1 cellular context compared by ENCODE assay signal in genomic region chr7:112192236-112193154, GRCh38.
TF ChIP-seq lines count a peak whose summit lies in the region.

No MANE protein-coding gene starts in this region.

TF ChIP-seq in HEK293, 187 proteins besides CTCF, POLR2A, EP300 and RAD21 (continued from another document):
- TF ChIP-seq BCL6B (tag by site-specific recombination; IDR thresholded peaks at IDR 0.05), result no peak
- TF ChIP-seq ZNF23 (tag by site-specific recombination; IDR thresholded peaks at IDR 0.05; ENCODE audit: borderline replicate concordance), result no peak
- TF ChIP-seq ZNF501 (tag by site-specific recombination; IDR thresholded peaks at IDR 0.05), result no peak
- TF ChIP-seq ZNF24 (tag by site-specific recombination; IDR thresholded peaks at IDR 0.05), result no peak
- TF ChIP-seq KLF1 (tag by site-specific recombination; IDR thresholded peaks at IDR 0.05), result no peak
- no peak for TF ChIP-seq ZNF624 (tag by site-specific recombination; IDR thresholded peaks at IDR 0.05)
- no peak for TF ChIP-seq ZNF148 (tag by site-specific recombination; IDR thresholded peaks at IDR 0.05; ENCODE audit: borderline replicate concordance)
- TF ChIP-seq, protein P1, sequence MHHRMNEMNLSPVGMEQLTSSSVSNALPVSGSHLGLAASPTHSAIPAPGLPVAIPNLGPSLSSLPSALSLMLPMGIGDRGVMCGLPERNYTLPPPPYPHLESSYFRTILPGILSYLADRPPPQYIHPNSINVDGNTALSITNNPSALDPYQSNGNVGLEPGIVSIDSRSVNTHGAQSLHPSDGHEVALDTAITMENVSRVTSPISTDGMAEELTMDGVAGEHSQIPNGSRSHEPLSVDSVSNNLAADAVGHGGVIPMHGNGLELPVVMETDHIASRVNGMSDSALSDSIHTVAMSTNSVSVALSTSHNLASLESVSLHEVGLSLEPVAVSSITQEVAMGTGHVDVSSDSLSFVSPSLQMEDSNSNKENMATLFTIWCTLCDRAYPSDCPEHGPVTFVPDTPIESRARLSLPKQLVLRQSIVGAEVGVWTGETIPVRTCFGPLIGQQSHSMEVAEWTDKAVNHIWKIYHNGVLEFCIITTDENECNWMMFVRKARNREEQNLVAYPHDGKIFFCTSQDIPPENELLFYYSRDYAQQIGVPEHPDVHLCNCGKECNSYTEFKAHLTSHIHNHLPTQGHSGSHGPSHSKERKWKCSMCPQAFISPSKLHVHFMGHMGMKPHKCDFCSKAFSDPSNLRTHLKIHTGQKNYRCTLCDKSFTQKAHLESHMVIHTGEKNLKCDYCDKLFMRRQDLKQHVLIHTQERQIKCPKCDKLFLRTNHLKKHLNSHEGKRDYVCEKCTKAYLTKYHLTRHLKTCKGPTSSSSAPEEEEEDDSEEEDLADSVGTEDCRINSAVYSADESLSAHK (tag by site-specific recombination; IDR thresholded peaks at IDR 0.05), result peak; percentile 38; the same call in 1 of the 2 replicates
